19 cellular contexts compared by ENCODE assay signal in genomic region chr7:155681663-155682062, GRCh38. TPM values are rescaled to one million over a fixed set of nuclear protein-coding genes. Genes with fewer than 3 reads are reported as not detected.
DNase-seq lines count a peak whose midpoint lies in the region; ATAC-seq, FAIRE-seq and TF ChIP-seq lines count a peak whose summit lies in the region.
"Had no signal": no experiment of that assay in that cellular context is flagged by ENCODE, and none has a peak within 500 bp of the region (broad histone marks: within the 10 kb centered on the region; RNA-seq: fewer than 3 reads in every experiment).

No MANE protein-coding gene starts in this region.

- no peak for TF ChIP-seq POLR2A in HepG2 (IDR thresholded peaks at IDR 0.05; ENCODE audit: insufficient read depth in 1 of 2, low read depth in 2 of 2, low read length in 2 of 2)

- no peaks in the 10 kb centered on the region for H3K9me3 ChIP-seq in SJSA1 (replicated peaks)
- no peaks in the 10 kb centered on the region for H3K9me3 ChIP-seq in HepG2 (ENCODE audit: low read length)
- H3K9me3 ChIP-seq: sigmoid colon, upper lobe of left lung had no signal

- WGBS in HepG2 (ENCODE audit: low lambda C conversion rate), result 98% methylated on average over 5 of the region's 5 CpGs

- POLR2A ChIA-PET in HepG2 (lab: Yijun Ruan, JAX), result interaction anchor here (1.5 kb wide), 1 partner anchor 38 kb away, joined by 4 read pairs; the partner anchor contains the start of gene RBM33

- TF ChIP-seq RAD21 in HepG2 (CRISPR knock-in tag; IDR thresholded peaks at IDR 0.05), result no peak

- peak; percentile 20 for DNase-seq in GM06990 (ENCODE audit: extremely low read depth, insufficient read length)
- peak in 1 of 2 experiments; percentile 40 for DNase-seq in SJSA1 (ENCODE audit: low read depth in 1 of 2, low spot score in 2 of 2)
- DNase-seq in HepG2 (ENCODE audit: low spot score), result no peak
- no peak for DNase-seq in NCI-H1694 (lab: John Stamatoyannopoulos, UW)
- DNase-seq in dorsolateral prefrontal cortex, result no peak
- DNase-seq: activated naive CD8-positive, alpha-beta T cell treated with anti-CD3 and anti-CD28 coated beads, Interleukin-2, amount 10 ng/mL, durations not matched to agents 7 days and 5 days; activated T-cell treated with anti-CD3 and anti-CD28 coated beads, Interleukin-2, amount 50 U/mL, for 4 hours; cerebellar nuclear complex; NCI-H1092 treated with DMSO at 0.1 percent for 48 hours; NCI-H2081; sigmoid colon; substantia nigra; T-helper 9 cell; upper lobe of left lung had no signal

- CTCF ChIA-PET in HepG2 (lab: Yijun Ruan, JAX; ENCODE audit: low intra/inter-chr PET ratio, low total read pairs), result no interaction called here

- H4K20me1 ChIP-seq in HepG2 (ENCODE audit: insufficient read depth, low read length), result peaks cover 11% of the 10 kb centered on the region

- intact Hi-C loops in HepG2 (cut with micrococcal nuclease; ENCODE audit: unreplicated experiment) (loop anchor here (5.0 kb wide), 1 partner anchor 84 kb away; no protein-coding TSS in a partner anchor), dorsolateral prefrontal cortex (cut with DNase I) (no loop called here)

- no peak overlapping the region for H2AFZ ChIP-seq in HepG2 (ENCODE audit: low read length)

- H3K36me3 ChIP-seq in GM06990 (ENCODE audit: control insufficient read depth, insufficient read depth, low read length), result peaks cover 2% of the 10 kb centered on the region
- peaks cover 68% of the 10 kb centered on the region for H3K36me3 ChIP-seq in SJSA1
- H3K36me3 ChIP-seq in HepG2 (replicated peaks in 1 of 2; ENCODE audit: control insufficient read depth in 1 of 2, insufficient read depth in 2 of 2, low read length in 2 of 2), result peaks cover 9 to 43% of the 10 kb centered on the region in 2 experiments

- in situ Hi-C loops in HepG2 (cut with HindIII; ENCODE audit: extremely low pct_ligation_motif_present, low pct_unique_long_range_greater_than_20kb), result no loop called here

- ATAC-seq in GM18858 (IDR thresholded peaks at IDR 0.05; ENCODE audit: unreplicated experiment) (peak; percentile 40), HepG2 (no peak), GM18517 (IDR thresholded peaks at IDR 0.05; ENCODE audit: unreplicated experiment) (no peak), HG03280 (IDR thresholded peaks at IDR 0.05; ENCODE audit: unreplicated experiment) (no peak)
- ATAC-seq: activated T-cell treated with anti-CD3 and anti-CD28 coated beads, Interleukin-2, amount 50 U/mL, for 4 hours had no signal

- H3K79me2 ChIP-seq in HepG2 (ENCODE audit: insufficient read depth, low read length), result peaks cover 64% of the 10 kb centered on the region

- no peak for TF ChIP-seq EP300 in HepG2 (IDR thresholded peaks at IDR 0.05; ENCODE audit: low read depth in 2 of 2, low read length in 2 of 2)
- no peak for TF ChIP-seq EP300 in HepG2 (CRISPR knock-in tag; IDR thresholded peaks at IDR 0.05; ENCODE audit: borderline replicate concordance)

- H3K27ac ChIP-seq in SJSA1 (peak overlapping the region; percentile 74), HepG2 (ENCODE audit: extremely low read length, insufficient read depth, low read length) (peak overlapping the region; percentile 64), dorsolateral prefrontal cortex (no peak overlapping the region)
- H3K27ac ChIP-seq: sigmoid colon, upper lobe of left lung had no signal

- H3K4me3 ChIP-seq in GM06990 (replicated peaks; ENCODE audit: low read depth, low read length) (no peak overlapping the region), SJSA1 (no peak overlapping the region), HepG2 (replicated peaks in 1 of 3; ENCODE audit: insufficient read depth in 1 of 3, low read depth in 2 of 3, low read length in 3 of 3) (no peak overlapping the region), dorsolateral prefrontal cortex (no peak overlapping the region)
- H3K4me3 ChIP-seq: lung, sigmoid colon, upper lobe of left lung had no signal

- no peaks in the 10 kb centered on the region for H3K27me3 ChIP-seq in GM06990 (replicated peaks; ENCODE audit: control insufficient read depth, insufficient read depth, low read length)
- no peaks in the 10 kb centered on the region for H3K27me3 ChIP-seq in SJSA1 (replicated peaks)
- no peaks in the 10 kb centered on the region for H3K27me3 ChIP-seq in HepG2 (ENCODE audit: control insufficient read depth in 1 of 2, insufficient read depth in 2 of 2, low read length in 2 of 2)
- no peaks in the 10 kb centered on the region for H3K27me3 ChIP-seq in dorsolateral prefrontal cortex
- H3K27me3 ChIP-seq: sigmoid colon, upper lobe of left lung had no signal

- FAIRE-seq in HepG2 (lab: Jason Lieb, UNC), result no peak
- FAIRE-seq: H54 had no signal

- H3K4me2 ChIP-seq in HepG2 (ENCODE audit: low read depth, low read length), result no peak overlapping the region

- no peak for TF ChIP-seq CTCF in GM06990 (IDR thresholded peaks at IDR 0.05; ENCODE audit: insufficient read depth, low read length, poor library complexity, severe bottlenecking)
- no peak for TF ChIP-seq CTCF in HepG2 (CRISPR knock-in tag; IDR thresholded peaks at IDR 0.05)
- TF ChIP-seq CTCF in dorsolateral prefrontal cortex (IDR thresholded peaks at IDR 0.05 in 54 of 56, conservative IDR thresholded peaks at IDR 0.05 in 2 of 56; ENCODE audit: low read depth in 1 of 56, partially characterized antibody in 56 of 56), result no peak

- H3K9ac ChIP-seq in HepG2 (ENCODE audit: insufficient read depth, low read depth, low read length), result no peak overlapping the region

- peaks cover 69% of the 10 kb centered on the region for H3K4me1 ChIP-seq in SJSA1 (replicated peaks)
- H3K4me1 ChIP-seq in HepG2 (ENCODE audit: insufficient read depth, low read length), result peaks cover 62% of the 10 kb centered on the region

- no TSS peak for BruUV-seq in HepG2 (replicated peaks; lab: Mats Ljungman, UMichigan)

TF ChIP-seq in HepG2, 621 proteins besides CTCF, POLR2A, EP300 and RAD21 (continues in another document):
- TF ChIP-seq ZMYM2 (CRISPR knock-in tag; IDR thresholded peaks at IDR 0.05), result no peak
- TF ChIP-seq ELF3 (CRISPR knock-in tag; IDR thresholded peaks at IDR 0.05), result 0 out of 2 replicates have a peak, but pooled peaks have one; percentile 8

RNA-seq across cellular contexts. Expression of gene RBM33, which starts 37.2 kb away (rescaled TPM):
- total RNA-seq in SJSA1 (2014; rRNA removed; shearing (Covaris generic)), result 27.2 and 37.4 TPM in 2 replicates
- total RNA-seq in HepG2 (2016; rRNA removed; fragmentation: Illumina TruSeq; extraction: Trizol), result 22.3 and 28.9 TPM in 2 replicates
- 316 and 350 TPM in 2 replicates for total RNA-seq in HepG2 (2016; cell fraction: cytosol; rRNA removed; fragmentation: Illumina TruSeq; extraction: Trizol; ENCODE audit: low read depth)
- total RNA-seq in HepG2 (2016; cell fraction: insoluble cytoplasmic fraction; rRNA removed; fragmentation: Illumina TruSeq; extraction: Trizol), result 18.9 and 26.2 TPM in 2 replicates
- total RNA-seq in HepG2 (2016; cell fraction: membrane; rRNA removed; fragmentation: Illumina TruSeq; extraction: Trizol), result 57.6 and 59.9 TPM in 2 replicates
- 50.1 and 55.5 TPM in 2 replicates for total RNA-seq in HepG2 (2016; cell fraction: nucleus; rRNA removed; fragmentation: Illumina TruSeq; extraction: Trizol)
- 12.4 TPM in 2 replicates for polyA plus RNA-seq in HepG2 (2011; rRNA removed)
- polyA plus RNA-seq in HepG2 (2011; cell fraction: cytosol; rRNA removed), result 5.1 and 5.5 TPM in 2 replicates
- 79.7 and 90.7 TPM in 2 replicates for polyA plus RNA-seq in HepG2 (2011; cell fraction: nucleus; rRNA removed)
- 26.4 and 28.0 TPM in 2 replicates for polyA plus RNA-seq in HepG2 (2012)
- 3.1 and 3.3 TPM in 2 replicates for polyA plus RNA-seq in HepG2 (2016; cell fraction: cytosol; fragmentation: Illumina TruSeq; extraction: Trizol; ENCODE audit: low read depth)
- polyA plus RNA-seq in HepG2 (2016; cell fraction: insoluble cytoplasmic fraction; fragmentation: Illumina TruSeq; extraction: Trizol; ENCODE audit: low read depth), result 10.1 and 11.9 TPM in 2 replicates
- 4.5 and 4.7 TPM in 2 replicates for polyA plus RNA-seq in HepG2 (2016; cell fraction: membrane; fragmentation: Illumina TruSeq; extraction: Trizol; ENCODE audit: low read depth)
- polyA plus RNA-seq in HepG2 (2016; cell fraction: nucleus; fragmentation: Illumina TruSeq; extraction: Trizol; ENCODE audit: insufficient read depth, low read depth), result 38.9 and 41.2 TPM in 2 replicates
- polyA minus RNA-seq in HepG2 (2011; rRNA and poly(A)+ RNA removed; ENCODE audit: low replicate concordance), result 18.7 and 23.4 TPM in 2 replicates
- polyA minus RNA-seq in HepG2 (2011; cell fraction: cytosol; rRNA and poly(A)+ RNA removed), result 21.6 and 23.1 TPM in 2 replicates
- 99.0 and 111 TPM in 2 replicates for polyA minus RNA-seq in HepG2 (2011; cell fraction: nucleus; rRNA and poly(A)+ RNA removed)
- 100 to 1,000 TPM in 29 of 120 experiments, 10 to 100 TPM in 91; 60.5 to 127 (median 90.5) TPM for total RNA-seq in dorsolateral prefrontal cortex

Comparison
In these comparisons a context has a peak if more than half of its experiments do, and no peak if none do; other contexts are left out.
1. H3K27ac ChIP-seq: peak in SJSA1 (single experiment) and HepG2 (single experiment); none in dorsolateral prefrontal cortex (0 of 59).